ENCODE assay signal across 22 cellular contexts in the genomic region with DNA sequence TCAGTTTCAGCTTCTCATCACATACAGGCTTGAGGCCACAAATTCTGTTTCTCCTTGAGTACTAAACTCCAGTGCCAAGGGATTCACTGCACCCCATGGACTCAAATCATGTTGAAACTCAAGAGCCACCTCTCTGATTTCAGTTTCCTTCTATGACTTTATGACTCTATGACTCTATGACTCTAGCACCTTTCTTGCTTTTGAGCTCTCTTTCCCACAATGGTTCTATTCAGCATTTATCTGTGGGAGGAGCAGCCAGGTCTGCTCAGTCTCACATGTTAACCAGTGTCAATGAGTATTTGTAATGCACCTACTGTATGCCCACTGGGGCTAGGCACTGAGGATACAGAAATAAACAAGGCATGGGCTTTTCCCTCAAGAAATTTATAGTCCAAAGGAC. TPM values are rescaled to one million over a fixed set of nuclear protein-coding genes. Genes with fewer than 3 reads are reported as not detected.
A peak's percentile ranks its signal among the peaks of the same experiment; 100 is the strongest.
DNase-seq lines count a peak whose midpoint lies in the region; ATAC-seq and TF ChIP-seq lines count a peak whose summit lies in the region.
"Had no signal": no experiment of that assay in that cellular context is flagged by ENCODE, and none has a peak within 500 bp of the region (broad histone marks: within the 10 kb centered on the region; RNA-seq: fewer than 3 reads in every experiment).

No MANE protein-coding gene starts in this region.

- no peak overlapping the region for H3K4me3 Mint-ChIP-seq in activated T-cell treated with anti-CD3 and anti-CD28 coated beads, Interleukin-2, amount 50 U/mL, for 72 hours
- H3K4me3 Mint-ChIP-seq in activated T-cell treated with anti-CD3 and anti-CD28 coated beads, Interleukin-2, amount 50 U/mL, for 24 hours = no peak overlapping the region
- no peak overlapping the region for H3K4me3 Mint-ChIP-seq in activated T-helper 17 cell treated with anti-CD3 and anti-CD28 coated beads, Interleukin-2, amount 50 U/mL, for 72 hours
- H3K4me3 Mint-ChIP-seq: H9 had no signal

- intact Hi-C loops in mucosa of descending colon (cut with DNase I, micrococcal nuclease) = no loop called here

- H3K4me1 Mint-ChIP-seq in activated T-cell treated with anti-CD3 and anti-CD28 coated beads, Interleukin-2, amount 50 U/mL, for 72 hours (ENCODE audit: low read depth) = no peaks in the 10 kb centered on the region
- H3K4me1 Mint-ChIP-seq in activated T-cell treated with anti-CD3 and anti-CD28 coated beads, Interleukin-2, amount 50 U/mL, for 24 hours (ENCODE audit: low read depth) = peaks cover 4% of the 10 kb centered on the region
- no peaks in the 10 kb centered on the region for H3K4me1 Mint-ChIP-seq in activated T-helper 17 cell treated with anti-CD3 and anti-CD28 coated beads, Interleukin-2, amount 50 U/mL, for 72 hours

- no peak overlapping the region for H3K4me3 ChIP-seq in mucosa of descending colon
- H3K4me3 ChIP-seq: MG63 had no signal

- no peak for DNase-seq in activated T-cell treated with anti-CD3 and anti-CD28 coated beads, Interleukin-2, amount 50 U/mL, for 72 hours
- DNase-seq in activated T-cell treated with anti-CD3 and anti-CD28 coated beads, Interleukin-2, amount 50 U/mL, for 24 hours = no peak
- DNase-seq in mucosa of descending colon (no peak), NCI-H226 (no peak)
- DNase-seq in effector CD4-positive, alpha-beta T cell = no peak
- DNase-seq: 8988T, Calu3, DMS79 treated with DMSO at 0.1 percent for 48 hours, GF-D8, H9, KBM-7, MG63, NCI-H1105 treated with DMSO at 0.1 percent for 48 hours, NCI-H2029 treated with DMSO at 0.1 percent for 48 hours, NCI-H526 treated with DMSO at 0.1 percent for 48 hours, SHP77 had no signal

- no peaks in the 10 kb centered on the region for H3K9me3 Mint-ChIP-seq in activated T-cell treated with anti-CD3 and anti-CD28 coated beads, Interleukin-2, amount 50 U/mL, for 72 hours
- H3K9me3 Mint-ChIP-seq in activated T-cell treated with anti-CD3 and anti-CD28 coated beads, Interleukin-2, amount 50 U/mL, for 24 hours = no peaks in the 10 kb centered on the region
- no peaks in the 10 kb centered on the region for H3K9me3 Mint-ChIP-seq in activated T-helper 17 cell treated with anti-CD3 and anti-CD28 coated beads, Interleukin-2, amount 50 U/mL, for 72 hours
- H3K9me3 Mint-ChIP-seq: H9 had no signal

- ATAC-seq in activated T-cell treated with anti-CD3 and anti-CD28 coated beads, Interleukin-2, amount 50 U/mL, for 72 hours (replicated peaks in 1 of 2) = peak in 1 of 2 donors; percentile 67
- peak; percentile 79 for ATAC-seq in activated T-helper 17 cell treated with anti-CD3 and anti-CD28 coated beads, Interleukin-2, amount 50 U/mL, for 72 hours (replicated peaks)
- ATAC-seq in mucosa of descending colon = peak; percentile 78
- no peak for ATAC-seq in HG03342 (IDR thresholded peaks at IDR 0.05; ENCODE audit: unreplicated experiment)
- ATAC-seq: Panc1 had no signal

- peak overlapping the region; percentile 20 for H3K27ac Mint-ChIP-seq in activated T-cell treated with anti-CD3 and anti-CD28 coated beads, Interleukin-2, amount 50 U/mL, for 72 hours
- no peak overlapping the region for H3K27ac Mint-ChIP-seq in activated T-cell treated with anti-CD3 and anti-CD28 coated beads, Interleukin-2, amount 50 U/mL, for 24 hours
- no peak overlapping the region for H3K27ac Mint-ChIP-seq in activated T-helper 17 cell treated with anti-CD3 and anti-CD28 coated beads, Interleukin-2, amount 50 U/mL, for 72 hours
- H3K27ac Mint-ChIP-seq: H9 had no signal

- no peaks in the 10 kb centered on the region for H3K36me3 ChIP-seq in mucosa of descending colon (ENCODE audit: low read depth)
- H3K36me3 ChIP-seq: MG63 had no signal

- TF ChIP-seq CTCF in mucosa of descending colon (IDR thresholded peaks at IDR 0.05) = no peak

- H3K9me3 ChIP-seq in mucosa of descending colon = no peaks in the 10 kb centered on the region
- H3K9me3 ChIP-seq: MG63 had no signal

- H3K36me3 Mint-ChIP-seq in activated T-cell treated with anti-CD3 and anti-CD28 coated beads, Interleukin-2, amount 50 U/mL, for 72 hours (ENCODE audit: insufficient read depth in 2 of 2) = no peaks in the 10 kb centered on the region
- H3K36me3 Mint-ChIP-seq in activated T-cell treated with anti-CD3 and anti-CD28 coated beads, Interleukin-2, amount 50 U/mL, for 24 hours (ENCODE audit: low read depth) = no peaks in the 10 kb centered on the region
- H3K36me3 Mint-ChIP-seq in activated T-helper 17 cell treated with anti-CD3 and anti-CD28 coated beads, Interleukin-2, amount 50 U/mL, for 72 hours (ENCODE audit: low read depth) = no peaks in the 10 kb centered on the region

- H3K4me1 ChIP-seq in mucosa of descending colon (ENCODE audit: low read depth) = peaks cover 9% of the 10 kb centered on the region

- H3K27me3 Mint-ChIP-seq in activated T-cell treated with anti-CD3 and anti-CD28 coated beads, Interleukin-2, amount 50 U/mL, for 72 hours (ENCODE audit: low read depth) = no peaks in the 10 kb centered on the region
- H3K27me3 Mint-ChIP-seq in activated T-cell treated with anti-CD3 and anti-CD28 coated beads, Interleukin-2, amount 50 U/mL, for 24 hours = peaks cover 18% of the 10 kb centered on the region
- peaks cover 8% of the 10 kb centered on the region for H3K27me3 Mint-ChIP-seq in activated T-helper 17 cell treated with anti-CD3 and anti-CD28 coated beads, Interleukin-2, amount 50 U/mL, for 72 hours

RNA-seq across cellular contexts. Expression of gene SLC22A2, which starts 14.6 kb away (rescaled TPM):
- total RNA-seq in activated T-cell treated with anti-CD3 and anti-CD28 coated beads, Interleukin-2, amount 50 U/mL, for 72 hours = not detected
- total RNA-seq in activated T-helper 17 cell treated with anti-CD3 and anti-CD28 coated beads, Interleukin-2, amount 50 U/mL, for 72 hours = not detected
- total RNA-seq in mucosa of descending colon = under 1 TPM in 1 of 3 donors, not detected in 2; 0.16 TPM
- total RNA-seq: Calu3, LHCN-M2, NCI-H460, SK-MEL-5 had no signal
